ENCODE assay signal across 8 cellular contexts in genomic region chr1:26317612-26318337, GRCh38. TPM values are rescaled to one million over a fixed set of nuclear protein-coding genes. Genes with fewer than 3 reads are reported as not detected.
A peak's percentile ranks its signal among the peaks of the same experiment; 100 is the strongest.
DNase-seq lines count a peak whose midpoint lies in the region; ATAC-seq and TF ChIP-seq lines count a peak whose summit lies in the region.

Gene CD52, plus strand, starts transcription at chr1:26317958. Its CDS starts 60 bp downstream, at chr1:26318018.

- peak within 1 kb of the TSS in 2 of 3 donors; percentile 13 to 22 for H3K4me3 ChIP-seq in breast epithelium
- H3K4me3 ChIP-seq in tibial artery = no peak within 1 kb of the TSS

- H3K4me3 Mint-ChIP-seq in MCF 10A (ENCODE audit: unreplicated experiment) = no peak within 1 kb of the TSS
- H3K4me3 Mint-ChIP-seq in T-helper 2 cell treated with Interferon-gamma antibody and Interleukin-4, amounts not matched to agents 5 μg/mL and 100 μg/mL, for 36 hours = peak within 1 kb of the TSS; percentile 92
- peak within 1 kb of the TSS; percentile 99 for H3K4me3 Mint-ChIP-seq in central memory CD8-positive, alpha-beta T cell

- H3K27me3 Mint-ChIP-seq in MCF 10A (ENCODE audit: insufficient read depth, unreplicated experiment) = no peaks in the 10 kb centered on the region
- no peaks in the 10 kb centered on the region for H3K27me3 Mint-ChIP-seq in T-helper 2 cell treated with Interferon-gamma antibody and Interleukin-4, amounts not matched to agents 5 μg/mL and 100 μg/mL, for 36 hours (ENCODE audit: low read depth)
- H3K27me3 Mint-ChIP-seq in central memory CD8-positive, alpha-beta T cell = no peaks in the 10 kb centered on the region

- H3K4me1 ChIP-seq in breast epithelium = peaks cover 0 to 4% of the 10 kb centered on the region in 2 donors
- peaks cover 0 to 6% (median 5%) of the 10 kb centered on the region in 4 donors for H3K4me1 ChIP-seq in tibial artery

- BruUV-seq in MCF 10A (replicated peaks; lab: Mats Ljungman, UMichigan) = no TSS peak

- intact Hi-C loops in breast epithelium (cut with DNase I; ENCODE audit: low total_unique reads) = no loop called here
- intact Hi-C loops in MCF 10A (cut with micrococcal nuclease) = loop anchor here (5.0 kb wide), 1 partner anchor 280 kb away; no protein-coding TSS in a partner anchor
- intact Hi-C loops in tibial artery (cut with DNase I; ENCODE audit: low total_unique reads) = no loop called here

- no peak for TF ChIP-seq CTCF in breast epithelium (IDR thresholded peaks at IDR 0.05)
- TF ChIP-seq CTCF in MCF 10A (IDR thresholded peaks at IDR 0.05; ENCODE audit: unreplicated experiment) = no peak
- no peak for TF ChIP-seq CTCF in tibial artery (IDR thresholded peaks at IDR 0.05)

- H3K36me3 ChIP-seq in breast epithelium = no peaks in the 10 kb centered on the region
- H3K36me3 ChIP-seq in tibial artery = no peaks in the 10 kb centered on the region

- H3K9me3 Mint-ChIP-seq in MCF 10A (ENCODE audit: unreplicated experiment) = no peaks in the 10 kb centered on the region
- H3K9me3 Mint-ChIP-seq in T-helper 2 cell treated with Interferon-gamma antibody and Interleukin-4, amounts not matched to agents 5 μg/mL and 100 μg/mL, for 36 hours = no peaks in the 10 kb centered on the region
- no peaks in the 10 kb centered on the region for H3K9me3 Mint-ChIP-seq in central memory CD8-positive, alpha-beta T cell

- DNase-seq in breast epithelium (ENCODE audit: low spot score in 2 of 2) (no peak), MCF 10A (ENCODE audit: unreplicated experiment) (no peak), inferior parietal cortex (ENCODE audit: extremely low spot score) (no peak), NCI-H146 (lab: John Stamatoyannopoulos, UW) (no peak), tibial artery (no peak)
- DNase-seq in T-helper 2 cell treated with Interferon-gamma antibody and Interleukin-4, amounts not matched to agents 5 μg/mL and 100 μg/mL, for 36 hours (ENCODE audit: low spot score) = peak; percentile 68
- DNase-seq in central memory CD8-positive, alpha-beta T cell (ENCODE audit: low spot score in 2 of 2) = peak; percentile 33 to 49
- DNase-seq in stimulated activated CD4-positive, alpha-beta T cell treated with anti-CD3 and anti-CD28 coated beads, Interleukin-2, amount 100 ng/mL, for 24 hours = peak; percentile 62 to 75

- no peaks in the 10 kb centered on the region for H3K9me3 ChIP-seq in breast epithelium
- no peaks in the 10 kb centered on the region for H3K9me3 ChIP-seq in tibial artery

- TF ChIP-seq POLR2A in breast epithelium (IDR thresholded peaks at IDR 0.05) = no peak

- POLR2A ChIA-PET in MCF 10A (lab: Yijun Ruan, JAX) = interaction anchor here (0.5 to 1.2 kb wide), 4 partner anchors 11 to 320 kb away, joined by 3 to 4 read pairs (median 4); partner anchors contain the start of gene UBXN11

- peaks cover 3% of the 10 kb centered on the region for H3K36me3 Mint-ChIP-seq in MCF 10A (ENCODE audit: insufficient read depth, unreplicated experiment)
- H3K36me3 Mint-ChIP-seq in T-helper 2 cell treated with Interferon-gamma antibody and Interleukin-4, amounts not matched to agents 5 μg/mL and 100 μg/mL, for 36 hours (ENCODE audit: low read depth) = peaks cover 44% of the 10 kb centered on the region
- peaks cover 29% of the 10 kb centered on the region for H3K36me3 Mint-ChIP-seq in central memory CD8-positive, alpha-beta T cell (ENCODE audit: insufficient read depth)

- CTCF ChIA-PET in MCF 10A (lab: Yijun Ruan, JAX) = interaction anchor here (0.7 to 1.4 kb wide), 5 partner anchors 32 to 171 kb away, joined by 3 to 10 read pairs (median 3); partner anchors contain the start of gene ZNF593

- no peaks in the 10 kb centered on the region for H3K27me3 ChIP-seq in breast epithelium
- H3K27me3 ChIP-seq in tibial artery = peaks cover 0 to 13% of the 10 kb centered on the region in 2 donors

- H3K27ac ChIP-seq in breast epithelium (no peak within 1 kb of the TSS), tibial artery (no peak within 1 kb of the TSS)

- no peak within 1 kb of the TSS for H3K27ac Mint-ChIP-seq in MCF 10A (ENCODE audit: low read depth, unreplicated experiment)
- H3K27ac Mint-ChIP-seq in T-helper 2 cell treated with Interferon-gamma antibody and Interleukin-4, amounts not matched to agents 5 μg/mL and 100 μg/mL, for 36 hours = peak within 1 kb of the TSS; percentile 75
- peak within 1 kb of the TSS; percentile 79 for H3K27ac Mint-ChIP-seq in central memory CD8-positive, alpha-beta T cell (ENCODE audit: low read depth)

- H3K4me1 Mint-ChIP-seq in MCF 10A (ENCODE audit: insufficient read depth, unreplicated experiment) = peaks cover 8% of the 10 kb centered on the region
- H3K4me1 Mint-ChIP-seq in T-helper 2 cell treated with Interferon-gamma antibody and Interleukin-4, amounts not matched to agents 5 μg/mL and 100 μg/mL, for 36 hours (ENCODE audit: low read depth) = peaks cover 58% of the 10 kb centered on the region
- peaks cover 72% of the 10 kb centered on the region for H3K4me1 Mint-ChIP-seq in central memory CD8-positive, alpha-beta T cell

- ATAC-seq in central memory CD8-positive, alpha-beta T cell (replicated peaks; ENCODE audit: extremely low read depth, poor library complexity, severe bottlenecking) = peak; percentile 69

RNA-seq across cellular contexts. Expression of gene CD52, which starts in this region (rescaled TPM):
- 10 to 100 TPM in 2 of 3 donors, 1 to 10 TPM in 1; 8.3 to 12.8 (median 12.3) TPM for total RNA-seq in breast epithelium
- not detected in 2 replicates for total RNA-seq in MCF 10A (2022)

Comparison
In these comparisons a context has a peak if more than half of its experiments do, and no peak if none do; other contexts are left out.
1. DNase-seq: peak in T-helper 2 cell treated with Interferon-gamma antibody and Interleukin-4, amounts not matched to agents 5 μg/mL and 100 μg/mL, for 36 hours (single experiment), central memory CD8-positive, alpha-beta T cell (2 of 2) and stimulated activated CD4-positive, alpha-beta T cell treated with anti-CD3 and anti-CD28 coated beads, Interleukin-2, amount 100 ng/mL, for 24 hours (2 of 2); none in breast epithelium (0 of 2), MCF 10A (single experiment), inferior parietal cortex (single experiment), NCI-H146 (single experiment) and tibial artery (0 of 2).
2. H3K4me3 ChIP-seq: peak in breast epithelium (2 of 3); none in tibial artery (0 of 2).